In the genomic region with DNA sequence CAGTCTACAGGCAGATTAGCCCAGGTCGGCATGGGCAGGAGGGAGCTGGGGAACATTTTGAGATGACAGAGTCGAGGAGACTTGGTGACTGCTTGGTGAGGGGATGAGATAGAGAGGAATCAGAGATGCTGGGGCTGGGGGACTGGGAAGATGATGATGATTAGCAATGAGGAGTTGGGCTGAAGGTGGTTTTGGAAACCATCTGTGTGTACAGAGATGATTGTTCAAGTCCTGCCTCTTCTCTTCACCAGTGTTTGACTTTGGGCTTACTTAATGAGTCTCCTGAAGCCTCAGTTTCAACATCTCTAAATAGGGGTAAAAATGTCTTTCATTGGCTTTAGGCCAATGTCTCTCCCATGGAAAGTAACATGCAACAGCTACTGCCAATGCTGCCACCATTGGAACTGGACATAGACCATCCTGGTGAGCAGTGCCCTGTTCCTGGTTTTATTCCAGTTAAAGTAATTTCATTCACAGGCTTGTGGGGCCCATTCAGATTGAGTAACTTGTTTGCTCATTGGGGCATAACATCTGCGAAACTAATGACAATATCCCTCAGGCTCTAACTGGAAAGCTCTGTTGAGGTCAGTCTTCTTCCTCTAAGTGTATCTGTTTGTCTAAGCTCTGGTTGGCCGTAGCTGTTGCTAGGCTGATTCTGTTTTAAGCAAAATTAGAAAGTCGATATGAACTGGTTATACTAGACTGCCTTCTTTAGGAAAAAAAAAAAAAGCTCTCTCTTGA, we compare ENCODE assay signal across 8 cellular contexts.
DNase-seq lines count a peak whose midpoint lies in the region; ATAC-seq, FAIRE-seq and TF ChIP-seq lines count a peak whose summit lies in the region.

No MANE protein-coding gene starts in this region.

- FAIRE-seq in GM19239 (lab: Jason Lieb, UNC) (no peak), D721Med (lab: Jason Lieb, UNC) (no peak)

- H3K36me3 Mint-ChIP-seq in activated T-cell treated with anti-CD3 and anti-CD28 coated beads, Interleukin-2, amount 50 U/mL, for 24 hours (ENCODE audit: low read depth): no peaks in the 10 kb centered on the region

- H3K27me3 ChIP-seq in upper lobe of left lung: no peaks in the 10 kb centered on the region

- no peaks in the 10 kb centered on the region for H3K27me3 Mint-ChIP-seq in activated T-cell treated with anti-CD3 and anti-CD28 coated beads, Interleukin-2, amount 50 U/mL, for 24 hours

- peaks cover 46 to 72% (median 59%) of the 10 kb centered on the region in 4 donors for H3K4me1 ChIP-seq in upper lobe of left lung

- TF ChIP-seq CTCF in astrocyte of the cerebellum (IDR thresholded peaks at IDR 0.05; ENCODE audit: low read depth, low read length, missing control alignments) (no peak), upper lobe of left lung (IDR thresholded peaks at IDR 0.05) (no peak), D721Med (IDR thresholded peaks at IDR 0.05; ENCODE audit: insufficient read depth, missing control alignments) (no peak)

- peak overlapping the region; percentile 29 to 84 (median 80) for H3K27ac ChIP-seq in upper lobe of left lung

- no peaks in the 10 kb centered on the region for H3K36me3 ChIP-seq in upper lobe of left lung

- no peak overlapping the region for H3K4me3 Mint-ChIP-seq in activated T-cell treated with anti-CD3 and anti-CD28 coated beads, Interleukin-2, amount 50 U/mL, for 24 hours

- ATAC-seq in left colon (peak; percentile 16), upper lobe of left lung (ENCODE audit: low FRiP score in 2 of 2) (peak; percentile 78)

- no peak for TF ChIP-seq EP300 in upper lobe of left lung (IDR thresholded peaks at IDR 0.05)

- no peak overlapping the region for H3K27ac Mint-ChIP-seq in activated T-cell treated with anti-CD3 and anti-CD28 coated beads, Interleukin-2, amount 50 U/mL, for 24 hours

- TF ChIP-seq POLR2A in upper lobe of left lung (IDR thresholded peaks at IDR 0.05): no peak

- peaks cover 37% of the 10 kb centered on the region for H3K4me1 Mint-ChIP-seq in activated T-cell treated with anti-CD3 and anti-CD28 coated beads, Interleukin-2, amount 50 U/mL, for 24 hours (ENCODE audit: low read depth)

- no peaks in the 10 kb centered on the region for H3K9me3 Mint-ChIP-seq in activated T-cell treated with anti-CD3 and anti-CD28 coated beads, Interleukin-2, amount 50 U/mL, for 24 hours

- H3K9me3 ChIP-seq in upper lobe of left lung: no peaks in the 10 kb centered on the region

- in situ Hi-C loops in astrocyte of the cerebellum (cut with HindIII; ENCODE audit: low sequenced_read_pairs): no loop called here

- WGBS in upper lobe of left lung, 2 donors: 39 to 55% methylated on average over 5 of the region's 5 CpGs

- no peak overlapping the region for H3K4me3 ChIP-seq in astrocyte of the cerebellum (ENCODE audit: low read depth, low read length)
- no peak overlapping the region for H3K4me3 ChIP-seq in upper lobe of left lung

- intact Hi-C loops in left colon (cut with DNase I, micrococcal nuclease): loop anchor here in 1 of 2 donors (10.0 kb wide), 1 partner anchor 58 kb away; no protein-coding TSS in a partner anchor

- DNase-seq in NOMO-1 (lab: John Stamatoyannopoulos, UW; ENCODE audit: unreplicated experiment in 2 of 2) (peak; percentile 22 to 38), NOMO-1 treated with dmso at 0.1 percent for 144 hours (lab: John Stamatoyannopoulos, UW; ENCODE audit: unreplicated experiment) (no peak), astrocyte of the cerebellum (ENCODE audit: low read depth) (peak; percentile 70), left colon (no peak), upper lobe of left lung (no peak), GM19239 (ENCODE audit: insufficient read length, low spot score) (no peak), D721Med (ENCODE audit: insufficient read length, low spot score) (no peak)
- DNase-seq in activated T-cell treated with anti-CD3 and anti-CD28 coated beads, Interleukin-2, amount 50 U/mL, for 24 hours: no peak

Comparison
In these comparisons a context has a peak if more than half of its experiments do, and no peak if none do; other contexts are left out.
1. DNase-seq: peak in NOMO-1 (2 of 2) and astrocyte of the cerebellum (single experiment); none in NOMO-1 treated with dmso at 0.1 percent for 144 hours (single experiment), left colon (0 of 2), upper lobe of left lung (0 of 2), GM19239 (single experiment), activated T-cell treated with anti-CD3 and anti-CD28 coated beads, Interleukin-2, amount 50 U/mL, for 24 hours (single experiment) and D721Med (single experiment).